27 cellular contexts compared by ENCODE assay signal in the genomic region with DNA sequence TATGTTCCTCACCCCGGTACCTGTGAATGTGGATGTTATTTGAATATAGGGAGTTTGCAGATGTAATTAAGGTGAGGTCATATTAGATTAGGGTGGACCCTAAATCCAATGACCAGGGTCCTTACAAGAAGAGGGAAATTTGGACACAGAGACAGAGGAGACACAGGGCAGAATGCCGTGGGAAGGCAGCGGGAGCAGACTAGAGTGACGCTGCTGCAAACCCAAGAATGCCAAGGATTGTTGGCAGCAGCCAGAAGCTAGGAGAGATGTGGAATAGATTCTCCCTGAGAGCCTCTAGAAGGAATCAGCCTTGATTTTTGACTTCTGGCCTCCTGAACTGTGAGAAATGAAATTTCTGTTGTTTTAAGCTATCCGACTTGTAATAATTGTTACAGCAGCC. TPM values are rescaled to one million over a fixed set of nuclear protein-coding genes. Genes with fewer than 3 reads are reported as not detected.
"Had no signal": no experiment of that assay in that cellular context is flagged by ENCODE, and none has a peak within 500 bp of the region (broad histone marks: within the 10 kb centered on the region; RNA-seq: fewer than 3 reads in every experiment).

No MANE protein-coding gene starts in this region.

- H3K9me3 Mint-ChIP-seq: memory B cell; natural killer cell; stimulated activated effector memory CD8-positive, alpha-beta T cell treated with anti-CD3 and anti-CD28 coated beads, Interleukin-12 subunit alpha, Interleukin-12 subunit beta, amount 100 ng/mL, for 72 hours; stimulated activated naive CD8-positive, alpha-beta T cell treated with anti-CD3 and anti-CD28 coated beads, Interleukin-15, amount 100 ng/mL, for 72 hours; type B pancreatic cell had no signal

- H3K4me2 ChIP-seq: hepatocyte had no signal

- H3K4me1 ChIP-seq: left ventricle myocardium inferior, prostate gland, uterus had no signal

- H3K9me3 ChIP-seq: left ventricle myocardium inferior, ovary, prostate gland, spleen, tibial nerve, uterus had no signal

- ATAC-seq: natural killer cell; right cardiac atrium; sciatic nerve; stimulated activated effector memory CD8-positive, alpha-beta T cell treated with anti-CD3 and anti-CD28 coated beads, Interleukin-12 subunit alpha, Interleukin-12 subunit beta, amount 100 ng/mL, for 72 hours; stimulated activated naive CD8-positive, alpha-beta T cell treated with anti-CD3 and anti-CD28 coated beads, Interleukin-15, amount 100 ng/mL, for 72 hours had no signal

- H2AFZ ChIP-seq: hepatocyte had no signal

- H3K79me2 ChIP-seq: hepatocyte had no signal

- H3K27me3 ChIP-seq: hepatocyte, ovary, tibial nerve, uterus had no signal

- FAIRE-seq: small intestine had no signal

- H3K36me3 Mint-ChIP-seq: memory B cell; natural killer cell; stimulated activated effector memory CD8-positive, alpha-beta T cell treated with anti-CD3 and anti-CD28 coated beads, Interleukin-12 subunit alpha, Interleukin-12 subunit beta, amount 100 ng/mL, for 72 hours; type B pancreatic cell had no signal

- H3K4me1 Mint-ChIP-seq: memory B cell; naive B cell; stimulated activated effector memory CD8-positive, alpha-beta T cell treated with anti-CD3 and anti-CD28 coated beads, Interleukin-12 subunit alpha, Interleukin-12 subunit beta, amount 100 ng/mL, for 72 hours; stimulated activated naive CD8-positive, alpha-beta T cell treated with anti-CD3 and anti-CD28 coated beads, Interleukin-15, amount 100 ng/mL, for 72 hours had no signal

- H3K27ac Mint-ChIP-seq: memory B cell; naive B cell; natural killer cell; stimulated activated effector memory CD8-positive, alpha-beta T cell treated with anti-CD3 and anti-CD28 coated beads, Interleukin-12 subunit alpha, Interleukin-12 subunit beta, amount 100 ng/mL, for 72 hours; stimulated activated naive CD8-positive, alpha-beta T cell treated with anti-CD3 and anti-CD28 coated beads, Interleukin-15, amount 100 ng/mL, for 72 hours; type B pancreatic cell had no signal

- DNase-seq: islet precursor cell; left ventricle myocardium inferior; naive B cell; natural killer cell; ovary; retina; right cardiac atrium; small intestine; spleen; stimulated activated CD4-positive, alpha-beta T cell treated with anti-CD3 and anti-CD28 coated beads, Interleukin-4, amount 100 ng/mL, for 24 hours; stimulated activated naive CD4-positive, alpha-beta T cell treated with Interleukin-2 at 50 U/mL for 16 hours; stimulated activated naive CD8-positive, alpha-beta T cell treated with anti-CD3 and anti-CD28 coated beads, Interleukin-15, amount 100 ng/mL, for 72 hours; uterus had no signal

- H3K4me3 ChIP-seq: hepatocyte, left ventricle myocardium inferior, lung, ovary, prostate gland, spleen, tibial nerve, uterus had no signal

- H3K27ac ChIP-seq: hepatocyte, left ventricle myocardium inferior, ovary, prostate gland, spleen, tibial nerve, uterus had no signal

- H3K4me3 Mint-ChIP-seq: memory B cell; naive B cell; natural killer cell; stimulated activated effector memory CD8-positive, alpha-beta T cell treated with anti-CD3 and anti-CD28 coated beads, Interleukin-12 subunit alpha, Interleukin-12 subunit beta, amount 100 ng/mL, for 72 hours; stimulated activated naive CD8-positive, alpha-beta T cell treated with anti-CD3 and anti-CD28 coated beads, Interleukin-15, amount 100 ng/mL, for 72 hours; type B pancreatic cell had no signal

- H3K27me3 Mint-ChIP-seq: type B pancreatic cell had no signal

- H3K36me3 ChIP-seq: left ventricle myocardium inferior, ovary, prostate gland, spleen, tibial nerve, uterus had no signal

RNA-seq across cellular contexts. Expression of a gene that starts 53.6 kb away (rescaled TPM):
- total RNA-seq: hepatocyte, kidney epithelial cell, left ventricle myocardium inferior, lower leg skin, lung, mucosa of gallbladder, natural killer cell, omental fat pad, ovary, right cardiac atrium, sciatic nerve, spleen, temporal lobe, tibial nerve, ureter, uterus had no signal
